ENCODE assay signal across 8 cellular contexts in the genomic region with DNA sequence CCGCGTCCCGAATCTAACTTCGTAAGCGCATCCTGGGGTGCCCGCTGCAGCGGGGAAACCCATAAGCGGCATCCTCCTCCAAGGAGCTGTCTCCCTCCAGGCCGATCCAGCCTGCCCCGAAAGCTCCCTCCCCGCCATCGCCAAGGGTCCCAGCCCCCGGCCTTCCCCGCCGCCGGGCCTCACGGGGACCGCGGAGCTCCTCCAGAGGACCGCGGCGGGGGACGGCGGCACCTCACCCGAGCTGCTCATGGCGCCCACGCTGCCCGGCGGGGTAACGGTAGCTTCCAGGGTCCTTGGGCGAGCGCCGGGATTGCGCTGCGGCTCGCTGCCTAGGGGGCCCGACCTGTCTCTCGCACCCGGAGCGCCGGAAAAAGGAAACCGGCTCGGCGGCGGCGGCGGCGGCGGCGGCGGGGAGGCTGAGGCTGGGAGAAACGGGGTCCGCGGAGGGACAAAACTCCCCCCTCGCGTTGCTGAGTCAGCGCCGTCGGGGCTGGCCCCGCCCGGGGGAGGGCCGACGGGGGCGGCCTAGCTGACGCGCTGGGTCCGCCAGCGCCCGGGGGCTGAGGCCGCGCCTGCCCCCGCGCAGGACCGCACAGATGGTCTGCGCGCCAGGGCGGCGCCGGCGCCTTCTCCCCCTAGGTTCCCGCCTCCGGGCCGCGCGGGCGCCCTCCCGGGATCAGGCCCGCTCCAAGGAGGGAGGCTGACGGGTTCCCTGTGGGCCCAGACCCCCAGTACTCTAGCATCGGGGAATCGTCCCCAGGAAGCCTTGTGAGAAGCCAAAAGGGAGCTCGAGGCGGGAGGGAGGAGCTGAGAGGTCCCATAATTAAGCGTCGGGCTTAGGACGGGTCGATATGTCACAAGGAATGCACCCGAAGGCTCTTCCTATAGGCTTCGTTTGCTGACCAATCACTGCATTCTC. TPM values are rescaled to one million over a fixed set of nuclear protein-coding genes. Genes with fewer than 3 reads are reported as not detected.
A peak's percentile ranks its signal among the peaks of the same experiment; 100 is the strongest.
DNase-seq lines count a peak whose midpoint lies in the region; ATAC-seq and TF ChIP-seq lines count a peak whose summit lies in the region.

A gene with protein sequence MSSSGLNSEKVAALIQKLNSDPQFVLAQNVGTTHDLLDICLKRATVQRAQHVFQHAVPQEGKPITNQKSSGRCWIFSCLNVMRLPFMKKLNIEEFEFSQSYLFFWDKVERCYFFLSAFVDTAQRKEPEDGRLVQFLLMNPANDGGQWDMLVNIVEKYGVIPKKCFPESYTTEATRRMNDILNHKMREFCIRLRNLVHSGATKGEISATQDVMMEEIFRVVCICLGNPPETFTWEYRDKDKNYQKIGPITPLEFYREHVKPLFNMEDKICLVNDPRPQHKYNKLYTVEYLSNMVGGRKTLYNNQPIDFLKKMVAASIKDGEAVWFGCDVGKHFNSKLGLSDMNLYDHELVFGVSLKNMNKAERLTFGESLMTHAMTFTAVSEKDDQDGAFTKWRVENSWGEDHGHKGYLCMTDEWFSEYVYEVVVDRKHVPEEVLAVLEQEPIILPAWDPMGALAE (minus strand): TSS at position 374 of the 919 bp plus-strand sequence. CDS start 125 bp downstream, at position 249.

- H3K27me3 Mint-ChIP-seq in nephron progenitor cell (ENCODE audit: low read depth, poor library complexity) = peaks cover 4% of the 10 kb centered on the region
- no peaks in the 10 kb centered on the region for H3K27me3 Mint-ChIP-seq in stimulated activated naive CD8-positive, alpha-beta T cell treated with anti-CD3 and anti-CD28 coated beads, Interleukin-15, Interleukin-2, amounts not matched to agents 100 ng/mL and 50 ng/mL, for 24 hours

- peaks cover 16% of the 10 kb centered on the region for H3K36me3 Mint-ChIP-seq in nephron progenitor cell (ENCODE audit: low read depth)
- H3K36me3 Mint-ChIP-seq in stimulated activated naive CD8-positive, alpha-beta T cell treated with anti-CD3 and anti-CD28 coated beads, Interleukin-15, Interleukin-2, amounts not matched to agents 100 ng/mL and 50 ng/mL, for 24 hours (ENCODE audit: low read depth) = peaks cover 30% of the 10 kb centered on the region

- peak within 1 kb of the TSS; percentile 93 for H3K4me3 Mint-ChIP-seq in nephron progenitor cell
- H3K4me3 Mint-ChIP-seq in stimulated activated naive CD8-positive, alpha-beta T cell treated with anti-CD3 and anti-CD28 coated beads, Interleukin-15, Interleukin-2, amounts not matched to agents 100 ng/mL and 50 ng/mL, for 24 hours = peak within 1 kb of the TSS; percentile 95

- TF ChIP-seq CTCF in nephron progenitor cell (IDR thresholded peaks at IDR 0.05) = no peak

- peaks cover 14% of the 10 kb centered on the region for H3K4me1 Mint-ChIP-seq in nephron progenitor cell
- H3K4me1 Mint-ChIP-seq in stimulated activated naive CD8-positive, alpha-beta T cell treated with anti-CD3 and anti-CD28 coated beads, Interleukin-15, Interleukin-2, amounts not matched to agents 100 ng/mL and 50 ng/mL, for 24 hours (ENCODE audit: low read depth) = peaks cover 26% of the 10 kb centered on the region

- DNase-seq in COLO668 (lab: John Stamatoyannopoulos, UW; ENCODE audit: unreplicated experiment) (peak; percentile 71), HT1080 (ENCODE audit: low read depth) (peak; percentile 83), RPMI8226 (peak; percentile 88), fibroblast of the conjunctiva (ENCODE audit: low read depth) (peak; percentile 53), nephron progenitor cell (peak; percentile 77)
- DNase-seq in activated effector memory CD4-positive, alpha-beta T cell treated with Interleukin-2 at 50 U/mL for 16 hours = peak; percentile 80

- H3K27ac Mint-ChIP-seq in nephron progenitor cell = peak within 1 kb of the TSS; percentile 63
- H3K27ac Mint-ChIP-seq in stimulated activated naive CD8-positive, alpha-beta T cell treated with anti-CD3 and anti-CD28 coated beads, Interleukin-15, Interleukin-2, amounts not matched to agents 100 ng/mL and 50 ng/mL, for 24 hours = peak within 1 kb of the TSS; percentile 95

- H3K9me3 Mint-ChIP-seq in nephron progenitor cell = no peaks in the 10 kb centered on the region
- H3K9me3 Mint-ChIP-seq in stimulated activated naive CD8-positive, alpha-beta T cell treated with anti-CD3 and anti-CD28 coated beads, Interleukin-15, Interleukin-2, amounts not matched to agents 100 ng/mL and 50 ng/mL, for 24 hours = no peaks in the 10 kb centered on the region

- ATAC-seq in GM19452 (IDR thresholded peaks at IDR 0.05; ENCODE audit: unreplicated experiment) = peak; percentile 72

RNA-seq across cellular contexts. Expression of the gene that starts here (rescaled TPM):
- 32.7 and 53.8 TPM in 2 replicates for total RNA-seq in HT1080 (2014; rRNA removed; shearing (Covaris generic))
- 49.8 and 58.5 TPM in 2 replicates for polyA plus RNA-seq in HT1080 (2015; cell fraction: cytosol; rRNA removed)
- polyA plus RNA-seq in HT1080 (2015; cell fraction: nucleus; rRNA removed) = 59.0 and 66.8 TPM in 2 replicates

Comparison
In these comparisons a context has a peak if more than half of its experiments do, and no peak if none do; other contexts are left out.
1. Peak in every context shown above with its lines: DNase-seq and ATAC-seq.